ENCODE assay signal across 25 cellular contexts in genomic region chr10:6917125-6917524, GRCh38.
A peak's percentile ranks its signal among the peaks of the same experiment; 100 is the strongest.
DNase-seq lines count a peak whose midpoint lies in the region; ATAC-seq, FAIRE-seq and TF ChIP-seq lines count a peak whose summit lies in the region.
"Had no signal": no experiment of that assay in that cellular context is flagged by ENCODE, and none has a peak within 500 bp of the region (broad histone marks: within the 10 kb centered on the region; RNA-seq: fewer than 3 reads in every experiment).

No MANE protein-coding gene starts in this region.

- H3K27ac ChIP-seq in BLaER1 treated with 17β-estradiol and CSF1 and Interleukin-3, amounts not matched to agents 10 nM and 100 nM, result peak overlapping the region in 7 of 11 experiments; percentile 31 to 59 (median 44); a peak in 10 of 22 replicates
- no peak overlapping the region for H3K27ac ChIP-seq in body of pancreas
- H3K27ac ChIP-seq in kidney (ENCODE audit: low read depth in 2 of 2, low read length in 2 of 2), result no peak overlapping the region
- H3K27ac ChIP-seq: C4-2B, parathyroid adenoma, right atrium auricular region had no signal

- H3K9ac ChIP-seq in BLaER1 treated with 17β-estradiol and CSF1 and Interleukin-3, amounts not matched to agents 10 nM and 100 nM, result no peak overlapping the region
- no peak overlapping the region for H3K9ac ChIP-seq in kidney (ENCODE audit: low read length in 2 of 2)
- H3K9ac ChIP-seq: parathyroid adenoma had no signal

- no peak for FAIRE-seq in kidney (lab: Jason Lieb, UNC)
- FAIRE-seq: astrocyte, RCC 7860 had no signal

- no peak overlapping the region for H3K4me3 ChIP-seq in BLaER1 treated with 17β-estradiol and CSF1 and Interleukin-3, amounts not matched to agents 10 nM and 100 nM
- H3K4me3 ChIP-seq in NB4 (ENCODE audit: low read depth, low read length) (no peak overlapping the region), body of pancreas (no peak overlapping the region), kidney (ENCODE audit: low read length in 2 of 2) (no peak overlapping the region)
- H3K4me3 ChIP-seq: lung, right atrium auricular region, spleen had no signal

- H4K20me1 ChIP-seq in BLaER1 treated with 17β-estradiol and CSF1 and Interleukin-3, amounts not matched to agents 10 nM and 100 nM, result no peaks in the 10 kb centered on the region

- H3K36me3 ChIP-seq in BLaER1 treated with 17β-estradiol and CSF1 and Interleukin-3, amounts not matched to agents 10 nM and 100 nM, result no peaks in the 10 kb centered on the region
- H3K36me3 ChIP-seq in body of pancreas (replicated peaks in 1 of 2; ENCODE audit: insufficient read depth in 1 of 2, low read depth in 2 of 2) (no peaks in the 10 kb centered on the region), kidney (ENCODE audit: control insufficient read depth in 1 of 2, insufficient read depth in 2 of 2, low read length in 2 of 2) (no peaks in the 10 kb centered on the region)
- H3K36me3 ChIP-seq: right atrium auricular region, spleen had no signal

- H3K4me2 ChIP-seq in BLaER1 treated with 17β-estradiol and CSF1 and Interleukin-3, amounts not matched to agents 10 nM and 100 nM, result peak overlapping the region; percentile 14 to 67 (median 30); a peak in 17 of 22 replicates

- DNase-seq in NB4 (ENCODE audit: low read depth), result peak; percentile 46
- DNase-seq in body of pancreas, result peak in 2 of 4 donors; percentile 15 to 65
- peak; percentile 41 for DNase-seq in pons (ENCODE audit: low spot score)
- no peak for DNase-seq in kidney
- no peak for DNase-seq in HT-29 (ENCODE audit: low spot score)
- no peak for DNase-seq in Right ventricle myocardium superior
- DNase-seq: ACHN; activated CD4-positive, alpha-beta T cell treated with anti-CD3 and anti-CD28 coated beads for 36 hours; activated CD8-positive, alpha-beta memory T cell treated with anti-CD3 and anti-CD28 coated beads for 24 hours; activated effector memory CD4-positive, alpha-beta T cell treated with Interleukin-2 at 50 U/mL for 16 hours; activated naive CD8-positive, alpha-beta T cell treated with anti-CD3 and anti-CD28 coated beads for 36 hours; kidney glomerular epithelial cell; NCI-H1092; NCI-H187; NCI-H524 treated with DMSO at 0.1 percent for 48 hours; spleen; T-helper 2 cell had no signal

- TF ChIP-seq CTCF in NB4 (IDR thresholded peaks at IDR 0.05; ENCODE audit: low read depth, low read length), result no peak
- TF ChIP-seq CTCF in body of pancreas (IDR thresholded peaks at IDR 0.05), result no peak
- no peak for TF ChIP-seq CTCF in kidney (IDR thresholded peaks at IDR 0.05; ENCODE audit: borderline replicate concordance, extremely low read depth, insufficient read depth)

- ATAC-seq in body of pancreas (peak; percentile 40), HG03280 (IDR thresholded peaks at IDR 0.05; ENCODE audit: unreplicated experiment) (no peak), Right ventricle myocardium superior (ENCODE audit: poor library complexity) (no peak)
- ATAC-seq: activated CD4-positive, alpha-beta T cell treated with anti-CD3 and anti-CD28 coated beads for 36 hours had no signal

- intact Hi-C loops in body of pancreas (cut with DNase I), result loop anchor here (10.0 kb wide), 1 partner anchor 508 kb away; no protein-coding TSS in a partner anchor
- intact Hi-C loops in kidney (cut with DNase I), result no loop called here
- intact Hi-C loops in Right ventricle myocardium superior (cut with DNase I), result loop anchor here (5.0 kb wide), 1 partner anchor 500 kb away; no protein-coding TSS in a partner anchor

- H3K4me1 ChIP-seq in BLaER1 treated with 17β-estradiol and CSF1 and Interleukin-3, amounts not matched to agents 10 nM and 100 nM, result peaks cover 25 to 59% (median 46%) of the 10 kb centered on the region in 10 experiments
- H3K4me1 ChIP-seq in body of pancreas, result peaks cover 11% of the 10 kb centered on the region
- H3K4me1 ChIP-seq in kidney (ENCODE audit: control insufficient read depth in 1 of 2, insufficient read depth in 1 of 2, low read depth in 1 of 2, low read length in 2 of 2), result no peaks in the 10 kb centered on the region
- H3K4me1 ChIP-seq: parathyroid adenoma had no signal

- TF ChIP-seq POLR2A in NB4 (IDR thresholded peaks at IDR 0.05; ENCODE audit: extremely low read depth, insufficient read length) (no peak), body of pancreas (IDR thresholded peaks at IDR 0.05) (no peak)

- 31 to 61% methylated on average over 6 of the region's 6 CpGs for WGBS in body of pancreas, 2 donors

- no peaks in the 10 kb centered on the region for H3K27me3 ChIP-seq in BLaER1 treated with 17β-estradiol and CSF1 and Interleukin-3, amounts not matched to agents 10 nM and 100 nM
- H3K27me3 ChIP-seq in body of pancreas, result no peaks in the 10 kb centered on the region
- H3K27me3 ChIP-seq: right atrium auricular region, spleen had no signal

- no peaks in the 10 kb centered on the region for H3K9me3 ChIP-seq in BLaER1 treated with 17β-estradiol and CSF1 and Interleukin-3, amounts not matched to agents 10 nM and 100 nM (replicated peaks in 1 of 11)
- H3K9me3 ChIP-seq in body of pancreas (no peaks in the 10 kb centered on the region), kidney (ENCODE audit: control insufficient read depth in 1 of 2, low read length in 2 of 2) (no peaks in the 10 kb centered on the region)
- H3K9me3 ChIP-seq: right atrium auricular region, spleen had no signal

Comparison
In these comparisons a context has a peak if more than half of its experiments do, and no peak if none do; other contexts are left out.
1. H3K27ac ChIP-seq: peak in BLaER1 treated with 17β-estradiol and CSF1 and Interleukin-3, amounts not matched to agents 10 nM and 100 nM (7 of 11); none in body of pancreas (0 of 4) and kidney (0 of 2).
2. DNase-seq: peak in NB4 (single experiment) and pons (single experiment); none in kidney (single experiment), HT-29 (single experiment) and Right ventricle myocardium superior (single experiment).